ENCODE assay signal across 8 cellular contexts in the genomic region with DNA sequence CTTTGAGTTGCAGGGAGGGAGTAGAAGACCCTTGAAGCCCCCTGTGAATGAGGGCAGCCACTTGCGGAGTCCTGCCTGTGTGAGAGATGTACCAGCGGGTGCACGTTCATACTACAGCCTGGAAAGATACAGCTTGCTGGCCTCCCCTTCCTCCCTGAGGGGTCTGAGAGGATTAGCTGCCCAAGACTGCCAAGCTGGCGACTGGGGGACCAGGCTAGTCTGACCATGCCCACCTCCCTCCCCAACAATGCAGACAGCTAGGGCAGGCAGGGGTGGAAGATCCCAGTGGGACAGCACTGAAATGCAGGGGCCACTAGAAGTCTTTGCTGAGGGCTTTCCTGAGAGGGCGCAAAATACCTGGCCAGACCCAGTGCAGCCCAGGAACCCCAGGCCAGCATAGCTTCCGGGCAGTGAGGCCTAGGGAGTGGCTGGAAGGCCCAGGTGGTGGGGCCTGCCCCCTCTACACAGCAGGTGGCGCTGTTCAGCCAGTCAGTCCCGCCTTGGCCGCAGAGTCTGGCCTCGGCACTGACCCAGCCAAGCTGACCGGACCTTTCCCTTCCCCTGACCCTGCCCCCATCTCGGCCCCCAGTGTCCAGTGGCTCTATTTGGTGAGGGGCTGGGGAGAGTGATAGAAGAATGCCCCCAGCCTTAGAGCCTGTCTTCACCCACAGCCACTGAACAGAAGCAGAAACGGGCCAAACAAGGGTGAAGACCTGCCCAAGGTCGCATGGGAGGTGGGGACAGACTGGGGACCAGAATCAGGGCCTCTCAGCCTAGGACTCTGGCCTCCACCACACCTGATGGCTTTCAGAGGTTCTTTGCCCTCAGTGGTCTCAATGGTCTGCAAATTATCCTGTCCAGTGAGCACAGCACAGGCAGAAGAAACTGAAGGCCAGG. TPM values are rescaled to one million over a fixed set of nuclear protein-coding genes. Genes with fewer than 3 reads are reported as not detected.
DNase-seq lines count a peak whose midpoint lies in the region; ATAC-seq and TF ChIP-seq lines count a peak whose summit lies in the region.

No MANE protein-coding gene starts in this region.

- H3K27ac Mint-ChIP-seq in activated naive CD8-positive, alpha-beta T cell treated with anti-CD3 and anti-CD28 coated beads, Interleukin-2, amount 10 ng/mL, durations not matched to agents 7 days and 5 days, result no peak overlapping the region
- no peak overlapping the region for H3K27ac Mint-ChIP-seq in osteocyte (ENCODE audit: unreplicated experiment)

- peaks cover 16% of the 10 kb centered on the region for H3K27me3 Mint-ChIP-seq in activated naive CD8-positive, alpha-beta T cell treated with anti-CD3 and anti-CD28 coated beads, Interleukin-2, amount 10 ng/mL, durations not matched to agents 7 days and 5 days
- no peaks in the 10 kb centered on the region for H3K27me3 Mint-ChIP-seq in osteocyte (ENCODE audit: unreplicated experiment)

- no peaks in the 10 kb centered on the region for H3K36me3 Mint-ChIP-seq in activated naive CD8-positive, alpha-beta T cell treated with anti-CD3 and anti-CD28 coated beads, Interleukin-2, amount 10 ng/mL, durations not matched to agents 7 days and 5 days
- H3K36me3 Mint-ChIP-seq in osteocyte (ENCODE audit: unreplicated experiment), result no peaks in the 10 kb centered on the region

- H2AFZ ChIP-seq in PC-9, result no peak overlapping the region

- no peaks in the 10 kb centered on the region for H3K9me3 Mint-ChIP-seq in activated naive CD8-positive, alpha-beta T cell treated with anti-CD3 and anti-CD28 coated beads, Interleukin-2, amount 10 ng/mL, durations not matched to agents 7 days and 5 days
- H3K9me3 Mint-ChIP-seq in osteocyte (ENCODE audit: unreplicated experiment), result no peaks in the 10 kb centered on the region

- no peaks in the 10 kb centered on the region for H3K9me3 ChIP-seq in PC-9 (ENCODE audit: insufficient read depth, low read depth)

- H3K4me2 ChIP-seq in PC-9, result peak overlapping the region; percentile 29; the same call in 1 of the 2 replicates

- no peaks in the 10 kb centered on the region for H3K9me2 ChIP-seq in PC-9 (ENCODE audit: insufficient read depth)

- H3K27me3 ChIP-seq in PC-9 (ENCODE audit: insufficient read depth, low read depth), result no peaks in the 10 kb centered on the region

- CTCF ChIA-PET in PC-9 (lab: Charles Lee), result interaction anchor here (0.6 to 1.5 kb wide), 5 partner anchors 10 to 969 kb away, joined by 3 to 7 read pairs (median 3); no protein-coding TSS in a partner anchor

- no peak overlapping the region for H3K4me3 Mint-ChIP-seq in activated naive CD8-positive, alpha-beta T cell treated with anti-CD3 and anti-CD28 coated beads, Interleukin-2, amount 10 ng/mL, durations not matched to agents 7 days and 5 days
- no peak overlapping the region for H3K4me3 Mint-ChIP-seq in osteocyte (ENCODE audit: unreplicated experiment)

- no TSS peak for BruUV-seq in PC-9 (replicated peaks; lab: Mats Ljungman, UMichigan)

- peaks cover 2% of the 10 kb centered on the region for H3K4me1 Mint-ChIP-seq in activated naive CD8-positive, alpha-beta T cell treated with anti-CD3 and anti-CD28 coated beads, Interleukin-2, amount 10 ng/mL, durations not matched to agents 7 days and 5 days
- peaks cover 8% of the 10 kb centered on the region for H3K4me1 Mint-ChIP-seq in osteocyte (ENCODE audit: unreplicated experiment)

- peaks cover 8% of the 10 kb centered on the region; the same call in 1 of the 2 replicates for H3F3A ChIP-seq in PC-9 (ENCODE audit: insufficient read depth, low read depth)

- H3K4me3 ChIP-seq in PC-9, result no peak overlapping the region

- no peaks in the 10 kb centered on the region for H4K20me1 ChIP-seq in PC-9 (ENCODE audit: insufficient read depth)

- H3K79me2 ChIP-seq in PC-9 (ENCODE audit: low read depth), result no peaks in the 10 kb centered on the region

- TF ChIP-seq CTCF in GM10266 (IDR thresholded peaks at IDR 0.05; ENCODE audit: control insufficient read depth, insufficient read depth, low read depth, missing control alignments), result peak; percentile 94
- TF ChIP-seq CTCF in PC-9 (conservative IDR thresholded peaks at IDR 0.05), result peak; percentile 98
- peak; percentile 86 for TF ChIP-seq CTCF in osteocyte (IDR thresholded peaks at IDR 0.05)

- no peaks in the 10 kb centered on the region for H3K36me3 ChIP-seq in PC-9 (ENCODE audit: low read depth)

- peak; percentile 71 for ATAC-seq in HG02885 (IDR thresholded peaks at IDR 0.05; ENCODE audit: poor library complexity, unreplicated experiment)
- ATAC-seq in activated naive CD8-positive, alpha-beta T cell treated with anti-CD3 and anti-CD28 coated beads, Interleukin-2, amount 10 ng/mL, durations not matched to agents 7 days and 5 days (ENCODE audit: low read depth), result peak; percentile 51
- peak; percentile 83 for ATAC-seq in Right ventricle myocardium inferior

- peak; percentile 89 for DNase-seq in GM10266 (ENCODE audit: extremely low spot score)
- peak; percentile 65 to 86 for DNase-seq in PC-9
- peak; percentile 71 for DNase-seq in activated naive CD8-positive, alpha-beta T cell treated with anti-CD3 and anti-CD28 coated beads, Interleukin-2, amount 10 ng/mL, durations not matched to agents 7 days and 5 days
- DNase-seq in Right ventricle myocardium inferior (ENCODE audit: missing footprints), result peak; percentile 88
- DNase-seq in osteocyte (ENCODE audit: extremely low spot score, unreplicated experiment), result peak; percentile 89
- no peak for DNase-seq in NCI-H1105 treated with DMSO at 0.1 percent for 48 hours (lab: John Stamatoyannopoulos, UW)
- no peak for DNase-seq in GF-D8 (lab: John Stamatoyannopoulos, UW)

- peaks cover 15% of the 10 kb centered on the region for H3K4me1 ChIP-seq in PC-9 (replicated peaks; ENCODE audit: insufficient read depth)

- POLR2A ChIA-PET in PC-9 (lab: Charles Lee; ENCODE audit: unreplicated experiment), result interaction anchor here (0.6 kb wide), 2 partner anchors 17 to 419 kb away, joined by 5 to 6 read pairs; no protein-coding TSS in a partner anchor
- POLR2A ChIA-PET in activated naive CD8-positive, alpha-beta T cell treated with anti-CD3 and anti-CD28 coated beads, Interleukin-2, amount 10 ng/mL, durations not matched to agents 7 days and 5 days (lab: Charles Lee), result no interaction called here

- no peak overlapping the region for H3K27ac ChIP-seq in PC-9

- intact Hi-C loops in PC-9 (cut with micrococcal nuclease; ENCODE audit: unreplicated experiment) (loop anchor here (1.0 to 5.0 kb wide), 4 partner anchors 29 to 360 kb away; a partner anchor contains a TSS), Right ventricle myocardium inferior (cut with DNase I) (no loop called here)

RNA-seq across cellular contexts. Expression of a gene that starts 4.8 kb away (rescaled TPM):
- total RNA-seq in PC-9 (2021) (15.3 and 16.3 TPM in 2 replicates), Right ventricle myocardium inferior (0.30 TPM), osteocyte (0.43 and 0.47 TPM in 2 replicates)
- total RNA-seq in activated naive CD8-positive, alpha-beta T cell treated with anti-CD3 and anti-CD28 coated beads, Interleukin-2, amount 10 ng/mL, durations not matched to agents 7 days and 5 days, result 1 to 10 TPM; 3.4 TPM

RNA-seq across cellular contexts. Expression of a gene that starts 44.8 kb away (rescaled TPM):
- total RNA-seq in PC-9 (2021) (141 and 217 TPM in 2 replicates), Right ventricle myocardium inferior (130 TPM), osteocyte (137 and 149 TPM in 2 replicates)
- total RNA-seq in activated naive CD8-positive, alpha-beta T cell treated with anti-CD3 and anti-CD28 coated beads, Interleukin-2, amount 10 ng/mL, durations not matched to agents 7 days and 5 days, result 100 to 1,000 TPM; 127 to 140 TPM

RNA-seq across cellular contexts. Expression of a gene that starts 45.1 kb away (rescaled TPM):
- 56.5 and 60.9 TPM in 2 replicates for total RNA-seq in PC-9 (2021)
- 10 to 100 TPM; 87.1 to 88.7 TPM for total RNA-seq in activated naive CD8-positive, alpha-beta T cell treated with anti-CD3 and anti-CD28 coated beads, Interleukin-2, amount 10 ng/mL, durations not matched to agents 7 days and 5 days
- total RNA-seq in Right ventricle myocardium inferior, result 7.0 TPM
- total RNA-seq in osteocyte, result 19.5 and 19.8 TPM in 2 replicates

Comparison
In these comparisons a context has a peak if more than half of its experiments do, and no peak if none do; other contexts are left out.
1. DNase-seq: peak in GM10266 (single experiment), PC-9 (2 of 2), activated naive CD8-positive, alpha-beta T cell treated with anti-CD3 and anti-CD28 coated beads, Interleukin-2, amount 10 ng/mL, durations not matched to agents 7 days and 5 days (single experiment), Right ventricle myocardium inferior (single experiment) and osteocyte (single experiment); none in NCI-H1105 treated with DMSO at 0.1 percent for 48 hours (single experiment) and GF-D8 (single experiment).
2. Peak in every context shown above with its lines, with median percentiles within 50 percentile points of each other: CTCF ChIP-seq and ATAC-seq.